ENCODE assay signal across 10 cellular contexts in genomic region chr12:6957741-6958608, GRCh38. TPM values are rescaled to one million over a fixed set of nuclear protein-coding genes. Genes with fewer than 3 reads are reported as not detected.
A peak's percentile ranks its signal among the peaks of the same experiment; 100 is the strongest.
DNase-seq lines count a peak whose midpoint lies in the region; ATAC-seq and TF ChIP-seq lines count a peak whose summit lies in the region.
"Had no signal": no experiment of that assay in that cellular context is flagged by ENCODE, and none has a peak within 500 bp of the region (broad histone marks: within the 10 kb centered on the region; RNA-seq: fewer than 3 reads in every experiment).

No MANE protein-coding gene starts in this region.

- H3K36me3 Mint-ChIP-seq in activated CD8-positive, alpha-beta T cell treated with anti-CD3 and anti-CD28 coated beads, Interleukin-2, amount 10 ng/mL, durations not matched to agents 7 days and 5 days (ENCODE audit: low read depth): peaks cover 91% of the 10 kb centered on the region

- no peak overlapping the region for H3K4me2 ChIP-seq in osteoblast (ENCODE audit: insufficient read depth, low read length)

- H3K4me1 Mint-ChIP-seq in activated CD8-positive, alpha-beta T cell treated with anti-CD3 and anti-CD28 coated beads, Interleukin-2, amount 10 ng/mL, durations not matched to agents 7 days and 5 days (ENCODE audit: low read depth): peaks cover 92% of the 10 kb centered on the region

- no peaks in the 10 kb centered on the region for H3K36me3 ChIP-seq in right atrium auricular region
- H3K36me3 ChIP-seq in thymus (ENCODE audit: control insufficient read depth, insufficient read depth): peaks cover 71% of the 10 kb centered on the region
- no peaks in the 10 kb centered on the region for H3K36me3 ChIP-seq in osteoblast (ENCODE audit: insufficient read depth, low read length)

- H3K79me2 ChIP-seq in osteoblast (ENCODE audit: insufficient read depth, low read length): no peaks in the 10 kb centered on the region

- DNase-seq in Right ventricle myocardium superior: peak; percentile 38
- DNase-seq in right atrium auricular region (ENCODE audit: low spot score): no peak
- no peak for DNase-seq in activated CD8-positive, alpha-beta T cell treated with anti-CD3 and anti-CD28 coated beads, Interleukin-2, amount 10 ng/mL, durations not matched to agents 7 days and 5 days
- DNase-seq in left lobe of liver (ENCODE audit: low spot score): peak; percentile 46
- no peak for DNase-seq in hypothalamus (lab: John Stamatoyannopoulos, UW)
- DNase-seq in stimulated activated CD4-positive, alpha-beta T cell treated with anti-CD3 and anti-CD28 coated beads, Interleukin-1b, Interleukin-23, amount 100 ng/mL, for 48 hours: no peak
- DNase-seq in osteoblast (ENCODE audit: insufficient read length, low spot score, missing footprints): no peak
- DNase-seq: NCI-H1436 had no signal

- H3K9me3 ChIP-seq in right atrium auricular region (no peaks in the 10 kb centered on the region), thymus (ENCODE audit: control insufficient read depth) (no peaks in the 10 kb centered on the region), osteoblast (ENCODE audit: low read depth, low read length) (no peaks in the 10 kb centered on the region)

- H3K27me3 ChIP-seq in right atrium auricular region (no peaks in the 10 kb centered on the region), thymus (ENCODE audit: control insufficient read depth, insufficient read depth) (no peaks in the 10 kb centered on the region), osteoblast (ENCODE audit: insufficient read depth, low read length) (no peaks in the 10 kb centered on the region)

- H3K9me3 Mint-ChIP-seq in activated CD8-positive, alpha-beta T cell treated with anti-CD3 and anti-CD28 coated beads, Interleukin-2, amount 10 ng/mL, durations not matched to agents 7 days and 5 days (ENCODE audit: insufficient read depth): no peaks in the 10 kb centered on the region

- H3K27ac Mint-ChIP-seq in activated CD8-positive, alpha-beta T cell treated with anti-CD3 and anti-CD28 coated beads, Interleukin-2, amount 10 ng/mL, durations not matched to agents 7 days and 5 days: peak overlapping the region; percentile 98

- POLR2A ChIA-PET in activated CD8-positive, alpha-beta T cell treated with anti-CD3 and anti-CD28 coated beads, Interleukin-2, amount 10 ng/mL, durations not matched to agents 7 days and 5 days (lab: Charles Lee): interaction anchor here (0.9 to 18.7 kb wide), 6 partner anchors 11 to 150 kb away, joined by 3 to 1099 read pairs (median 8); partner anchors contain the start of genes C12orf57, CDCA3, PTPN6 and RNU7-1

- ATAC-seq in Right ventricle myocardium superior (ENCODE audit: poor library complexity) (no peak), left lobe of liver (no peak)
- no peak for ATAC-seq in activated CD8-positive, alpha-beta T cell treated with anti-CD3 and anti-CD28 coated beads, Interleukin-2, amount 10 ng/mL, durations not matched to agents 7 days and 5 days

- intact Hi-C loops in Right ventricle myocardium superior (cut with DNase I): no loop called here

- no peaks in the 10 kb centered on the region for H3K27me3 Mint-ChIP-seq in activated CD8-positive, alpha-beta T cell treated with anti-CD3 and anti-CD28 coated beads, Interleukin-2, amount 10 ng/mL, durations not matched to agents 7 days and 5 days (ENCODE audit: low read depth)

- TF ChIP-seq CTCF in right atrium auricular region (IDR thresholded peaks at IDR 0.05) (no peak), osteoblast (IDR thresholded peaks at IDR 0.05; ENCODE audit: extremely low read depth, low read depth, low read length) (no peak)

- no peak overlapping the region for H3K4me3 ChIP-seq in right atrium auricular region
- H3K4me3 ChIP-seq in thymus (ENCODE audit: low read length): no peak overlapping the region
- H3K4me3 ChIP-seq in osteoblast (ENCODE audit: insufficient read depth, low read length): no peak overlapping the region

- H4K20me1 ChIP-seq in osteoblast (ENCODE audit: insufficient read depth, low read length): no peaks in the 10 kb centered on the region

- CTCF ChIA-PET in activated CD8-positive, alpha-beta T cell treated with anti-CD3 and anti-CD28 coated beads, Interleukin-2, amount 10 ng/mL, durations not matched to agents 7 days and 5 days (lab: Charles Lee): interaction anchor here (0.7 to 13.3 kb wide), 8 partner anchors 8 to 155 kb away, joined by 3 to 742 read pairs (median 6); partner anchors contain the start of genes C12orf57, PTPN6, RNU7-1 and SPSB2

- H3K4me1 ChIP-seq in right atrium auricular region: peaks cover 0 to 57% of the 10 kb centered on the region in 2 donors
- H3K4me1 ChIP-seq in thymus (ENCODE audit: control insufficient read depth, insufficient read depth, low read length): peaks cover 68% of the 10 kb centered on the region
- peaks cover 28% of the 10 kb centered on the region for H3K4me1 ChIP-seq in osteoblast (ENCODE audit: insufficient read depth, low read length)

- peak overlapping the region in 1 of 2 donors; percentile 69 for H3K27ac ChIP-seq in right atrium auricular region
- peak overlapping the region; percentile 93 for H3K27ac ChIP-seq in thymus (ENCODE audit: low read depth)
- H3K27ac ChIP-seq in osteoblast (ENCODE audit: low read depth, low read length): no peak overlapping the region

- H3K4me3 Mint-ChIP-seq in activated CD8-positive, alpha-beta T cell treated with anti-CD3 and anti-CD28 coated beads, Interleukin-2, amount 10 ng/mL, durations not matched to agents 7 days and 5 days: peak overlapping the region; percentile 99

- no peak overlapping the region for H2AFZ ChIP-seq in osteoblast (ENCODE audit: low read length)

- WGBS in thymus: 93% methylated on average over 28 of the region's 28 CpGs

RNA-seq across cellular contexts. Expression of gene PTPN6, which starts 6.8 kb away (rescaled TPM):
- total RNA-seq in Right ventricle myocardium superior: 7.2 TPM
- 1 to 10 TPM; 3.7 to 7.5 TPM for total RNA-seq in right atrium auricular region
- 100 to 1,000 TPM; 354 to 397 TPM for total RNA-seq in activated CD8-positive, alpha-beta T cell treated with anti-CD3 and anti-CD28 coated beads, Interleukin-2, amount 10 ng/mL, durations not matched to agents 7 days and 5 days
- 17.8 TPM for total RNA-seq in left lobe of liver
- polyA plus RNA-seq in thymus: 213 TPM
- 0.29 and 0.36 TPM in 2 replicates for total RNA-seq in osteoblast

RNA-seq across cellular contexts. Expression of gene PHB2, which starts 12.5 kb away (rescaled TPM):
- total RNA-seq in Right ventricle myocardium superior (136 TPM), right atrium auricular region (100 to 1,000 TPM; 160 to 183 TPM), left lobe of liver (129 TPM), osteoblast (161 and 168 TPM in 2 replicates)
- total RNA-seq in activated CD8-positive, alpha-beta T cell treated with anti-CD3 and anti-CD28 coated beads, Interleukin-2, amount 10 ng/mL, durations not matched to agents 7 days and 5 days: 100 to 1,000 TPM; 226 to 236 TPM
- polyA plus RNA-seq in thymus: 149 TPM

RNA-seq across cellular contexts. Expression of gene EMG1, which starts 12.7 kb away (rescaled TPM):
- total RNA-seq in Right ventricle myocardium superior (39.0 TPM), right atrium auricular region (10 to 100 TPM; 16.5 to 28.4 TPM), left lobe of liver (16.1 TPM), osteoblast (21.0 and 25.3 TPM in 2 replicates)
- total RNA-seq in activated CD8-positive, alpha-beta T cell treated with anti-CD3 and anti-CD28 coated beads, Interleukin-2, amount 10 ng/mL, durations not matched to agents 7 days and 5 days: 10 to 100 TPM; 54.9 to 58.7 TPM
- polyA plus RNA-seq in thymus: 27.6 TPM

RNA-seq across cellular contexts. Expression of gene C12orf57, which starts 14.2 kb away (rescaled TPM):
- total RNA-seq in Right ventricle myocardium superior (251 TPM), right atrium auricular region (100 to 1,000 TPM; 398 to 533 TPM), left lobe of liver (86.3 TPM), osteoblast (81.4 and 93.4 TPM in 2 replicates)
- 100 to 1,000 TPM; 184 to 185 TPM for total RNA-seq in activated CD8-positive, alpha-beta T cell treated with anti-CD3 and anti-CD28 coated beads, Interleukin-2, amount 10 ng/mL, durations not matched to agents 7 days and 5 days
- polyA plus RNA-seq in thymus: 421 TPM

RNA-seq across cellular contexts. Expression of gene RNU7-1, which starts 14.4 kb away (rescaled TPM):
- total RNA-seq in Right ventricle myocardium superior (not detected), right atrium auricular region (not detected), left lobe of liver (not detected), osteoblast (not detected in 2 replicates)
- not detected for total RNA-seq in activated CD8-positive, alpha-beta T cell treated with anti-CD3 and anti-CD28 coated beads, Interleukin-2, amount 10 ng/mL, durations not matched to agents 7 days and 5 days
- not detected for polyA plus RNA-seq in thymus
- total RNA-seq: osteocyte had no signal

Comparison
In these comparisons a context has a peak if more than half of its experiments do, and no peak if none do; other contexts are left out.
1. DNase-seq: peak in Right ventricle myocardium superior (single experiment) and left lobe of liver (single experiment); none in right atrium auricular region (single experiment), activated CD8-positive, alpha-beta T cell treated with anti-CD3 and anti-CD28 coated beads, Interleukin-2, amount 10 ng/mL, durations not matched to agents 7 days and 5 days (single experiment), hypothalamus (0 of 51), stimulated activated CD4-positive, alpha-beta T cell treated with anti-CD3 and anti-CD28 coated beads, Interleukin-1b, Interleukin-23, amount 100 ng/mL, for 48 hours (single experiment) and osteoblast (single experiment).
2. RNA of gene PTPN6, which starts 6.8 kb away (total RNA-seq): 354 to 397 TPM in activated CD8-positive, alpha-beta T cell treated with anti-CD3 and anti-CD28 coated beads, Interleukin-2, amount 10 ng/mL, durations not matched to agents 7 days and 5 days; 17.8 TPM in left lobe of liver (single experiment), 3.7 to 7.5 TPM in right atrium auricular region, 7.2 TPM in Right ventricle myocardium superior (single experiment) and 0.29 to 0.36 TPM in osteoblast; every median in the first group is over 10 times any median in the second.